ENCODE assay signal across 23 cellular contexts in genomic region chr1:7594002-7594713, GRCh38.
DNase-seq lines count a peak whose midpoint lies in the region.
"Had no signal": no experiment of that assay in that cellular context is flagged by ENCODE, and none has a peak within 500 bp of the region (broad histone marks: within the 10 kb centered on the region; RNA-seq: fewer than 3 reads in every experiment).

No MANE protein-coding gene starts in this region.

- H3K4me1 Mint-ChIP-seq in activated T-helper 1 cell treated with anti-CD3 and anti-CD28 coated beads, Interleukin-12 subunit alpha, Interleukin-12 subunit beta, Interleukin-2, Interleukin-4 antibody, amounts not matched to agents 30 ng/mL and 10 ng/mL and 1 ng/mL, durations not matched to agents 14 hours and 24 hours and 36 hours (ENCODE audit: low read depth): no peaks in the 10 kb centered on the region

- peaks cover 3% of the 10 kb centered on the region for H3K9me3 ChIP-seq in BLaER1
- H3K9me3 ChIP-seq: thyroid gland had no signal

- no peak overlapping the region for H3K9ac ChIP-seq in BLaER1

- no peak overlapping the region for H3K4me3 Mint-ChIP-seq in activated T-helper 1 cell treated with anti-CD3 and anti-CD28 coated beads, Interleukin-12 subunit alpha, Interleukin-12 subunit beta, Interleukin-2, Interleukin-4 antibody, amounts not matched to agents 30 ng/mL and 10 ng/mL and 1 ng/mL, durations not matched to agents 14 hours and 24 hours and 36 hours
- H3K4me3 Mint-ChIP-seq: activated T-cell treated with anti-CD3 and anti-CD28 coated beads, Interleukin-2, amount 50 U/mL, for 24 hours; naive B cell; stimulated activated naive CD8-positive, alpha-beta T cell treated with anti-CD3 and anti-CD28 coated beads, Interleukin-15, Interleukin-2, amounts not matched to agents 100 ng/mL and 50 ng/mL, for 24 hours had no signal

- no peaks in the 10 kb centered on the region for H3K36me3 ChIP-seq in BLaER1
- H3K36me3 ChIP-seq: SJCRH30, thyroid gland had no signal

- no peaks in the 10 kb centered on the region for H3K9me3 Mint-ChIP-seq in activated T-helper 1 cell treated with anti-CD3 and anti-CD28 coated beads, Interleukin-12 subunit alpha, Interleukin-12 subunit beta, Interleukin-2, Interleukin-4 antibody, amounts not matched to agents 30 ng/mL and 10 ng/mL and 1 ng/mL, durations not matched to agents 14 hours and 24 hours and 36 hours
- H3K9me3 Mint-ChIP-seq: stimulated activated naive CD8-positive, alpha-beta T cell treated with anti-CD3 and anti-CD28 coated beads, Interleukin-15, Interleukin-2, amounts not matched to agents 100 ng/mL and 50 ng/mL, for 24 hours had no signal

- intact Hi-C loops in posterior vena cava (cut with DNase I): no loop called here
- intact Hi-C loops in activated T-helper 1 cell treated with anti-CD3 and anti-CD28 coated beads, Interleukin-12 subunit alpha, Interleukin-12 subunit beta, Interleukin-2, Interleukin-4 antibody, amounts not matched to agents 30 ng/mL and 10 ng/mL and 1 ng/mL, durations not matched to agents 14 hours and 24 hours and 36 hours (cut with micrococcal nuclease): no loop called here

- H3K4me2 ChIP-seq in BLaER1: peak overlapping the region; percentile 50

- H3K36me3 Mint-ChIP-seq in activated T-helper 1 cell treated with anti-CD3 and anti-CD28 coated beads, Interleukin-12 subunit alpha, Interleukin-12 subunit beta, Interleukin-2, Interleukin-4 antibody, amounts not matched to agents 30 ng/mL and 10 ng/mL and 1 ng/mL, durations not matched to agents 14 hours and 24 hours and 36 hours (ENCODE audit: low read depth): no peaks in the 10 kb centered on the region
- H3K36me3 Mint-ChIP-seq: naive B cell had no signal

- peaks cover 49% of the 10 kb centered on the region for H3K4me1 ChIP-seq in BLaER1
- H3K4me1 ChIP-seq: foreskin keratinocyte, SJCRH30, thyroid gland had no signal

- DNase-seq in NCI-H1417 (lab: John Stamatoyannopoulos, UW) (peak in 2 of 3 experiments; percentile 41 to 78), NCI-H1417 treated with DMSO at 0.1 percent for 48 hours (lab: John Stamatoyannopoulos, UW) (no peak), RPMI7951 (ENCODE audit: low read depth) (peak; percentile 14), posterior vena cava (ENCODE audit: low spot score) (peak; percentile 49), OCI-M1 (lab: John Stamatoyannopoulos, UW) (no peak), NCI-H2196 treated with DMSO at 0.1 percent for 48 hours (lab: John Stamatoyannopoulos, UW; ENCODE audit: unreplicated experiment) (no peak)
- DNase-seq in activated T-helper 1 cell treated with anti-CD3 and anti-CD28 coated beads, Interleukin-12 subunit alpha, Interleukin-12 subunit beta, Interleukin-2, Interleukin-4 antibody, amounts not matched to agents 30 ng/mL and 10 ng/mL and 1 ng/mL, durations not matched to agents 14 hours and 24 hours and 36 hours (ENCODE audit: low spot score): no peak
- DNase-seq: 8988T; activated naive CD4-positive, alpha-beta T cell treated with Interleukin-2 at 50 U/mL for 16 hours; activated T-cell treated with anti-CD3 and anti-CD28 coated beads, Interleukin-2, amount 50 U/mL, for 24 hours; AML-193; DMS79 treated with DMSO at 0.1 percent for 48 hours; effector CD8-positive, alpha-beta T cell; erythroblast; foreskin keratinocyte; MV-4-11; naive B cell; NCI-H187; NK-92 treated with Interleukin-12 subunit alpha and Interleukin-12 subunit beta, amount 100 ng/mL, for 24 hours; SJCRH30; thyroid gland had no signal

- no peak overlapping the region for H3K27ac Mint-ChIP-seq in activated T-helper 1 cell treated with anti-CD3 and anti-CD28 coated beads, Interleukin-12 subunit alpha, Interleukin-12 subunit beta, Interleukin-2, Interleukin-4 antibody, amounts not matched to agents 30 ng/mL and 10 ng/mL and 1 ng/mL, durations not matched to agents 14 hours and 24 hours and 36 hours
- H3K27ac Mint-ChIP-seq: activated T-cell treated with anti-CD3 and anti-CD28 coated beads, Interleukin-2, amount 50 U/mL, for 24 hours; naive B cell; stimulated activated naive CD8-positive, alpha-beta T cell treated with anti-CD3 and anti-CD28 coated beads, Interleukin-15, Interleukin-2, amounts not matched to agents 100 ng/mL and 50 ng/mL, for 24 hours had no signal

- H3K27me3 Mint-ChIP-seq in activated T-helper 1 cell treated with anti-CD3 and anti-CD28 coated beads, Interleukin-12 subunit alpha, Interleukin-12 subunit beta, Interleukin-2, Interleukin-4 antibody, amounts not matched to agents 30 ng/mL and 10 ng/mL and 1 ng/mL, durations not matched to agents 14 hours and 24 hours and 36 hours (ENCODE audit: insufficient read depth): no peaks in the 10 kb centered on the region

- no peaks in the 10 kb centered on the region for H3K27me3 ChIP-seq in BLaER1
- H3K27me3 ChIP-seq: thyroid gland had no signal

- no peaks in the 10 kb centered on the region for H4K20me1 ChIP-seq in BLaER1

- H3K4me3 ChIP-seq in BLaER1: no peak overlapping the region
- H3K4me3 ChIP-seq: SJCRH30, thyroid gland had no signal

- no peak overlapping the region for H3K27ac ChIP-seq in BLaER1
- H3K27ac ChIP-seq: foreskin keratinocyte, SJCRH30, thyroid gland had no signal

Comparison
In these comparisons a context has a peak if more than half of its experiments do, and no peak if none do; other contexts are left out.
1. DNase-seq: peak in NCI-H1417 (2 of 3), RPMI7951 (single experiment) and posterior vena cava (single experiment); none in NCI-H1417 treated with DMSO at 0.1 percent for 48 hours (single experiment), activated T-helper 1 cell treated with anti-CD3 and anti-CD28 coated beads, Interleukin-12 subunit alpha, Interleukin-12 subunit beta, Interleukin-2, Interleukin-4 antibody, amounts not matched to agents 30 ng/mL and 10 ng/mL and 1 ng/mL, durations not matched to agents 14 hours and 24 hours and 36 hours (single experiment), OCI-M1 (single experiment) and NCI-H2196 treated with DMSO at 0.1 percent for 48 hours (single experiment).